In the genomic region with DNA sequence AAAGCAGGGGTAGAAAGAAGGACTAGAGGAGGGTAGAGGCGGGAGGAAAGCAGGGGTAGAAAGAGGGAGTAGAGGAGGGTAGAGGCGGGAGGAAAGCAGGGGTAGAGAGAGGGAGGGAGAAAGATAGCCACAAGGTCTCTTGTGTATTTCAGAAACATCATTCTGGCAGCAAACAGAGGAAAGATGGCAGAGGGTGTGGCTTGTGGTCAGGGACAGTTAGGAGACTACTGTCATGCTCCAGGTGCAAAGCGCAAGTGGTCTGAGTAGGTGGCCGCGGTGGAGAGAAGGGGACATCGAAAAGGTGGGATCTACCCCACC, we compare ENCODE assay signal across 1 cellular context.
TF ChIP-seq lines count a peak whose summit lies in the region.

No MANE protein-coding gene starts in this region.

TF ChIP-seq in K562, 482 proteins besides CTCF, POLR2A, EP300 and RAD21:
- TF ChIP-seq SAFB2 (IDR thresholded peaks at IDR 0.05; ENCODE audit: borderline replicate concordance, low read depth, low read length, severe bottlenecking), result no peak
- 0 out of 4 replicates have a peak, but pooled peaks of 1 of the 2 experiments have one; percentile 28 for TF ChIP-seq FOXK2 (conservative IDR thresholded peaks at IDR 0.05 in 1 of 2, IDR thresholded peaks at IDR 0.05 in 1 of 2; ENCODE audit: low read depth in 2 of 2)
- TF ChIP-seq, protein P1, sequence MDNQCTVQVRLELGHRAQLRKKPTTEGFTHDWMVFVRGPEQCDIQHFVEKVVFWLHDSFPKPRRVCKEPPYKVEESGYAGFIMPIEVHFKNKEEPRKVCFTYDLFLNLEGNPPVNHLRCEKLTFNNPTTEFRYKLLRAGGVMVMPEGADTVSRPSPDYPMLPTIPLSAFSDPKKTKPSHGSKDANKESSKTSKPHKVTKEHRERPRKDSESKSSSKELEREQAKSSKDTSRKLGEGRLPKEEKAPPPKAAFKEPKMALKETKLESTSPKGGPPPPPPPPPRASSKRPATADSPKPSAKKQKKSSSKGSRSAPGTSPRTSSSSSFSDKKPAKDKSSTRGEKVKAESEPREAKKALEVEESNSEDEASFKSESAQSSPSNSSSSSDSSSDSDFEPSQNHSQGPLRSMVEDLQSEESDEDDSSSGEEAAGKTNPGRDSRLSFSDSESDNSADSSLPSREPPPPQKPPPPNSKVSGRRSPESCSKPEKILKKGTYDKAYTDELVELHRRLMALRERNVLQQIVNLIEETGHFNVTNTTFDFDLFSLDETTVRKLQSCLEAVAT (IDR thresholded peaks at IDR 0.05), result peak in 1 of 2 experiments; percentile 53; a peak in 1 of 4 replicates
- TF ChIP-seq CBFA2T3 (IDR thresholded peaks at IDR 0.05), result peak; percentile 17; the same call in 1 of the 2 replicates
- TF ChIP-seq ELF4 (CRISPR knock-in tag; IDR thresholded peaks at IDR 0.05), result peak; percentile 70; the same call in 1 of the 2 replicates
- peak; percentile 63 for TF ChIP-seq MTA1 (IDR thresholded peaks at IDR 0.05; ENCODE audit: borderline replicate concordance)
- TF ChIP-seq, protein P2, sequence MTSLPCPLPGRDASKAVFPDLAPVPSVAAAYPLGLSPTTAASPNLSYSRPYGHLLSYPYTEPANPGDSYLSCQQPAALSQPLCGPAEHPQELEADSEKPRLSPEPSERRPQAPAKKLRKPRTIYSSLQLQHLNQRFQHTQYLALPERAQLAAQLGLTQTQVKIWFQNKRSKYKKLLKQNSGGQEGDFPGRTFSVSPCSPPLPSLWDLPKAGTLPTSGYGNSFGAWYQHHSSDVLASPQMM (CRISPR knock-in tag; IDR thresholded peaks at IDR 0.05), result no peak
- TF ChIP-seq, protein P3, sequence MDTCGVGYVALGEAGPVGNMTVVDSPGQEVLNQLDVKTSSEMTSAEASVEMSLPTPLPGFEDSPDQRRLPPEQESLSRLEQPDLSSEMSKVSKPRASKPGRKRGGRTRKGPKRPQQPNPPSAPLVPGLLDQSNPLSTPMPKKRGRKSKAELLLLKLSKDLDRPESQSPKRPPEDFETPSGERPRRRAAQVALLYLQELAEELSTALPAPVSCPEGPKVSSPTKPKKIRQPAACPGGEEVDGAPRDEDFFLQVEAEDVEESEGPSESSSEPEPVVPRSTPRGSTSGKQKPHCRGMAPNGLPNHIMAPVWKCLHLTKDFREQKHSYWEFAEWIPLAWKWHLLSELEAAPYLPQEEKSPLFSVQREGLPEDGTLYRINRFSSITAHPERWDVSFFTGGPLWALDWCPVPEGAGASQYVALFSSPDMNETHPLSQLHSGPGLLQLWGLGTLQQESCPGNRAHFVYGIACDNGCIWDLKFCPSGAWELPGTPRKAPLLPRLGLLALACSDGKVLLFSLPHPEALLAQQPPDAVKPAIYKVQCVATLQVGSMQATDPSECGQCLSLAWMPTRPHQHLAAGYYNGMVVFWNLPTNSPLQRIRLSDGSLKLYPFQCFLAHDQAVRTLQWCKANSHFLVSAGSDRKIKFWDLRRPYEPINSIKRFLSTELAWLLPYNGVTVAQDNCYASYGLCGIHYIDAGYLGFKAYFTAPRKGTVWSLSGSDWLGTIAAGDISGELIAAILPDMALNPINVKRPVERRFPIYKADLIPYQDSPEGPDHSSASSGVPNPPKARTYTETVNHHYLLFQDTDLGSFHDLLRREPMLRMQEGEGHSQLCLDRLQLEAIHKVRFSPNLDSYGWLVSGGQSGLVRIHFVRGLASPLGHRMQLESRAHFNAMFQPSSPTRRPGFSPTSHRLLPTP (IDR thresholded peaks at IDR 0.05; ENCODE audit: borderline replicate concordance, extremely low read depth, insufficient read length), result no peak
- TF ChIP-seq NRF1 (conservative IDR thresholded peaks at IDR 0.05 in 1 of 2, IDR thresholded peaks at IDR 0.05 in 1 of 2), result 0 out of 4 replicates have a peak, but pooled peaks of 1 of the 2 experiments have one; percentile 6
TF ChIP-seq in K562: peak in this region for 6.
